Comparison of ENCODE assay signal across 1 cellular context in the genomic region with DNA sequence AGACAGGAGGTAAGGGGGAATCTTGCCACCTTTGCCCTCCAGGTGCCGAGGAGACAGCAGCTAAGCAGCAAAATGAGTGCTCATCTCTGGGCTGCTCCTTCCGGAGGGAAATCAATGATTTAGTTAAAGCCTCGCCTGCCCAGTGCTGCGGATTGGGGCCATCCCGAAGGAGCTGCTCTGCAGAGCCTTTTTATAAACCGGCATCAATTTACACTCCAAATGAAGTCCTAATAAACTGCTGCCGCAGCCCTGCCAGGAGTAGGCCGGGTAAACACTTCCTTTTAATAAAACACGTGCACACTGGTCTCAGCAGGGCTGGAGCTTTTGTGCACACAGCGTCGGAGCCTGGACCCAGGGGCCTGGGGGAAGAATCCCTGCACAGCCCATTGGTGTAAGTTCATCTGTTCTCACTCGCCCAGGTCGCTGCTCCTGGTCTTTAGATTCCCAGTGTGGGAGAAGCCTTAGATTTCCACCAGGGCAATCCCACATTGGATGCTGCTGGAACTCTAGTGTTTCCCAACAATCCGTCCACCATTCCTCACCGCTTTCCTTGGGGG.
TF ChIP-seq lines count a peak whose summit lies in the region.

No MANE protein-coding gene starts in this region.

TF ChIP-seq in HepG2, 621 proteins besides CTCF, POLR2A, EP300 and RAD21 (continued from another document):
- no peak for TF ChIP-seq ZBTB40 (IDR thresholded peaks at IDR 0.05)
- no peak for TF ChIP-seq ZBTB40 (CRISPR knock-in tag; IDR thresholded peaks at IDR 0.05)
